ENCODE assay signal across 8 cellular contexts in genomic region chr6:135423649-135424128, GRCh38.
DNase-seq lines count a peak whose midpoint lies in the region; ATAC-seq, FAIRE-seq and TF ChIP-seq lines count a peak whose summit lies in the region.

No MANE protein-coding gene starts in this region.

- H3K4me3 ChIP-seq in OCI-LY3 (ENCODE audit: low read length): peak overlapping the region; percentile 15; the same call in 1 of the 2 replicates
- no peak overlapping the region for H3K4me3 ChIP-seq in HepG2 (replicated peaks in 1 of 3; ENCODE audit: insufficient read depth in 1 of 3, low read depth in 2 of 3, low read length in 3 of 3)

- in situ Hi-C loops in G401 (cut with HindIII; ENCODE audit: low sequenced_read_pairs): no loop called here
- in situ Hi-C loops in HepG2 (cut with HindIII; ENCODE audit: extremely low pct_ligation_motif_present, low pct_unique_long_range_greater_than_20kb): loop anchor here (5.0 kb wide), 1 partner anchor 276 kb away; no protein-coding TSS in a partner anchor

- peak; percentile 63 for TF ChIP-seq CTCF in OCI-LY3 (IDR thresholded peaks at IDR 0.05; ENCODE audit: low read depth, low read length)
- TF ChIP-seq CTCF in HepG2 (CRISPR knock-in tag; IDR thresholded peaks at IDR 0.05): peak; percentile 74

- peak; percentile 41 for DNase-seq in G401 (ENCODE audit: low spot score)
- DNase-seq in central memory CD4-positive, alpha-beta T cell: peak; percentile 6
- peak; percentile 52 for DNase-seq in HepG2 (ENCODE audit: low spot score)
- DNase-seq in activated CD4-positive, CD25-positive, alpha-beta regulatory T cell treated with anti-CD3 and anti-CD28 coated beads, Interleukin-2, amount 50 U/mL, for 72 hours: no peak
- DNase-seq in stimulated activated CD4-positive, alpha-beta T cell treated with anti-CD3 and anti-CD28 coated beads, Interleukin-4, amount 100 ng/mL, for 4 hours: no peak

- H3K79me2 ChIP-seq in OCI-LY3 (ENCODE audit: low read length) (no peaks in the 10 kb centered on the region), HepG2 (ENCODE audit: insufficient read depth, low read length) (no peaks in the 10 kb centered on the region)

- FAIRE-seq in HepG2 (lab: Jason Lieb, UNC): peak; percentile 43

- TF ChIP-seq RAD21 in HepG2 (CRISPR knock-in tag; IDR thresholded peaks at IDR 0.05): no peak; the same call in 1 of the 2 replicates

- CTCF ChIA-PET in HepG2 (lab: Yijun Ruan, JAX; ENCODE audit: low intra/inter-chr PET ratio, low total read pairs): interaction anchor here (3.0 kb wide), 1 partner anchor 279 kb away, joined by 25 read pairs; no protein-coding TSS in a partner anchor

- POLR2A ChIA-PET in HepG2 (lab: Yijun Ruan, JAX): no interaction called here

- H3K27me3 ChIP-seq in OCI-LY3 (ENCODE audit: low read depth, low read length): no peaks in the 10 kb centered on the region
- H3K27me3 ChIP-seq in HepG2 (ENCODE audit: control insufficient read depth in 1 of 2, insufficient read depth in 2 of 2, low read length in 2 of 2): no peaks in the 10 kb centered on the region

- TF ChIP-seq EP300 in HepG2 (IDR thresholded peaks at IDR 0.05; ENCODE audit: low read depth in 2 of 2, low read length in 2 of 2) (no peak), HepG2 (CRISPR knock-in tag; IDR thresholded peaks at IDR 0.05; ENCODE audit: borderline replicate concordance) (no peak)

- H3K4me1 ChIP-seq in OCI-LY3 (ENCODE audit: low read length) (peaks cover 29% of the 10 kb centered on the region), HepG2 (ENCODE audit: insufficient read depth, low read length) (peaks cover 24% of the 10 kb centered on the region)

- 5% methylated on average over 2 of the region's 2 CpGs for WGBS in HepG2 (ENCODE audit: low lambda C conversion rate)

- peak overlapping the region; percentile 43 for H3K4me2 ChIP-seq in OCI-LY3 (ENCODE audit: low read length)
- no peak overlapping the region for H3K4me2 ChIP-seq in HepG2 (ENCODE audit: low read depth, low read length)

- TF ChIP-seq POLR2A in HepG2 (IDR thresholded peaks at IDR 0.05; ENCODE audit: insufficient read depth in 1 of 2, low read depth in 2 of 2, low read length in 2 of 2): no peak

- H3K9me3 ChIP-seq in OCI-LY3 (ENCODE audit: insufficient read depth, low read length) (no peaks in the 10 kb centered on the region), HepG2 (ENCODE audit: low read length) (no peaks in the 10 kb centered on the region)

- no peaks in the 10 kb centered on the region for H3K36me3 ChIP-seq in OCI-LY3 (replicated peaks; ENCODE audit: low read depth, low read length)
- H3K36me3 ChIP-seq in HepG2 (replicated peaks in 1 of 2; ENCODE audit: control insufficient read depth in 1 of 2, insufficient read depth in 2 of 2, low read length in 2 of 2): no peaks in the 10 kb centered on the region

- peak; percentile 66 for ATAC-seq in GM21360 (IDR thresholded peaks at IDR 0.05; ENCODE audit: unreplicated experiment)
- ATAC-seq in HG03520 (IDR thresholded peaks at IDR 0.05; ENCODE audit: unreplicated experiment): peak; percentile 89
- peak; percentile 93 for ATAC-seq in HepG2

- H3K27ac ChIP-seq in OCI-LY3 (ENCODE audit: low read length) (peak overlapping the region; percentile 75), HepG2 (ENCODE audit: extremely low read length, insufficient read depth, low read length) (no peak overlapping the region)

- no peak overlapping the region for H2AFZ ChIP-seq in OCI-LY3 (ENCODE audit: low read depth, low read length)
- H2AFZ ChIP-seq in HepG2 (ENCODE audit: low read length): no peak overlapping the region

- H3K9ac ChIP-seq in OCI-LY3 (ENCODE audit: low read length) (peak overlapping the region; percentile 51), HepG2 (ENCODE audit: insufficient read depth, low read depth, low read length) (no peak overlapping the region)

- no peaks in the 10 kb centered on the region for H4K20me1 ChIP-seq in OCI-LY3 (ENCODE audit: insufficient read depth, low read length)
- H4K20me1 ChIP-seq in HepG2 (ENCODE audit: insufficient read depth, low read length): no peaks in the 10 kb centered on the region

- BruUV-seq in HepG2 (replicated peaks; lab: Mats Ljungman, UMichigan): no TSS peak

- intact Hi-C loops in HepG2 (cut with micrococcal nuclease; ENCODE audit: unreplicated experiment): loop anchor here (1.0 to 5.0 kb wide), 2 partner anchors 171 to 278 kb away; no protein-coding TSS in a partner anchor

TF ChIP-seq in HepG2, 621 proteins besides CTCF, POLR2A, EP300 and RAD21 (continues in another document):
- TF ChIP-seq LBX2 (CRISPR knock-in tag; IDR thresholded peaks at IDR 0.05; ENCODE audit: borderline replicate concordance): no peak
- no peak for TF ChIP-seq GPBP1L1 (CRISPR knock-in tag; IDR thresholded peaks at IDR 0.05)
- peak; percentile 59; the same call in 1 of the 2 replicates for TF ChIP-seq MIXL1 (CRISPR knock-in tag; IDR thresholded peaks at IDR 0.05)
- TF ChIP-seq ARID3A (IDR thresholded peaks at IDR 0.05; ENCODE audit: low read depth, low read length): peak; percentile 83
- no peak for TF ChIP-seq ZMAT3 (CRISPR knock-in tag; conservative IDR thresholded peaks at IDR 0.05)
- TF ChIP-seq SMAD3 (CRISPR knock-in tag; IDR thresholded peaks at IDR 0.05): no peak
- TF ChIP-seq AHR (CRISPR knock-in tag; IDR thresholded peaks at IDR 0.05): no peak
- TF ChIP-seq, protein P1, sequence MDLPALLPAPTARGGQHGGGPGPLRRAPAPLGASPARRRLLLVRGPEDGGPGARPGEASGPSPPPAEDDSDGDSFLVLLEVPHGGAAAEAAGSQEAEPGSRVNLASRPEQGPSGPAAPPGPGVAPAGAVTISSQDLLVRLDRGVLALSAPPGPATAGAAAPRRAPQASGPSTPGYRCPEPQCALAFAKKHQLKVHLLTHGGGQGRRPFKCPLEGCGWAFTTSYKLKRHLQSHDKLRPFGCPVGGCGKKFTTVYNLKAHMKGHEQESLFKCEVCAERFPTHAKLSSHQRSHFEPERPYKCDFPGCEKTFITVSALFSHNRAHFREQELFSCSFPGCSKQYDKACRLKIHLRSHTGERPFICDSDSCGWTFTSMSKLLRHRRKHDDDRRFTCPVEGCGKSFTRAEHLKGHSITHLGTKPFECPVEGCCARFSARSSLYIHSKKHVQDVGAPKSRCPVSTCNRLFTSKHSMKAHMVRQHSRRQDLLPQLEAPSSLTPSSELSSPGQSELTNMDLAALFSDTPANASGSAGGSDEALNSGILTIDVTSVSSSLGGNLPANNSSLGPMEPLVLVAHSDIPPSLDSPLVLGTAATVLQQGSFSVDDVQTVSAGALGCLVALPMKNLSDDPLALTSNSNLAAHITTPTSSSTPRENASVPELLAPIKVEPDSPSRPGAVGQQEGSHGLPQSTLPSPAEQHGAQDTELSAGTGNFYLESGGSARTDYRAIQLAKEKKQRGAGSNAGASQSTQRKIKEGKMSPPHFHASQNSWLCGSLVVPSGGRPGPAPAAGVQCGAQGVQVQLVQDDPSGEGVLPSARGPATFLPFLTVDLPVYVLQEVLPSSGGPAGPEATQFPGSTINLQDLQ (CRISPR knock-in tag; IDR thresholded peaks at IDR 0.05): no peak
- TF ChIP-seq BRD4 (CRISPR knock-in tag; IDR thresholded peaks at IDR 0.05): no peak
- no peak for TF ChIP-seq MXD4 (CRISPR knock-in tag; IDR thresholded peaks at IDR 0.05)
- no peak for TF ChIP-seq ZNF616 (CRISPR knock-in tag; IDR thresholded peaks at IDR 0.05; ENCODE audit: low read depth)
- no peak for TF ChIP-seq ZNF577 (CRISPR knock-in tag; IDR thresholded peaks at IDR 0.05; ENCODE audit: borderline replicate concordance, low read depth)
- no peak for TF ChIP-seq SNAI1 (CRISPR knock-in tag; IDR thresholded peaks at IDR 0.05; ENCODE audit: borderline replicate concordance)
- TF ChIP-seq SSRP1 (CRISPR knock-in tag; IDR thresholded peaks at IDR 0.05): no peak
- TF ChIP-seq SATB2 (CRISPR knock-in tag; IDR thresholded peaks at IDR 0.05): 0 out of 2 replicates have a peak, but pooled peaks have one; percentile 77
- TF ChIP-seq, protein P2, sequence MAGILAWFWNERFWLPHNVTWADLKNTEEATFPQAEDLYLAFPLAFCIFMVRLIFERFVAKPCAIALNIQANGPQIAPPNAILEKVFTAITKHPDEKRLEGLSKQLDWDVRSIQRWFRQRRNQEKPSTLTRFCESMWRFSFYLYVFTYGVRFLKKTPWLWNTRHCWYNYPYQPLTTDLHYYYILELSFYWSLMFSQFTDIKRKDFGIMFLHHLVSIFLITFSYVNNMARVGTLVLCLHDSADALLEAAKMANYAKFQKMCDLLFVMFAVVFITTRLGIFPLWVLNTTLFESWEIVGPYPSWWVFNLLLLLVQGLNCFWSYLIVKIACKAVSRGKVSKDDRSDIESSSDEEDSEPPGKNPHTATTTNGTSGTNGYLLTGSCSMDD (CRISPR knock-in tag; IDR thresholded peaks at IDR 0.05): no peak

Comparison
In these comparisons a context has a peak if more than half of its experiments do, and no peak if none do; other contexts are left out.
1. DNase-seq: peak in G401 (single experiment), central memory CD4-positive, alpha-beta T cell (single experiment) and HepG2 (single experiment); none in activated CD4-positive, CD25-positive, alpha-beta regulatory T cell treated with anti-CD3 and anti-CD28 coated beads, Interleukin-2, amount 50 U/mL, for 72 hours (single experiment) and stimulated activated CD4-positive, alpha-beta T cell treated with anti-CD3 and anti-CD28 coated beads, Interleukin-4, amount 100 ng/mL, for 4 hours (0 of 2).
2. Peak in every context shown above with its lines, with median percentiles within 50 percentile points of each other: ATAC-seq.